ENCODE assay signal across 8 cellular contexts in genomic region chr21:44107037-44107501, GRCh38. TPM values are rescaled to one million over a fixed set of nuclear protein-coding genes. Genes with fewer than 3 reads are reported as not detected.
DNase-seq lines count a peak whose midpoint lies in the region; ATAC-seq and TF ChIP-seq lines count a peak whose summit lies in the region.
"Not testable (repeated sequence)": the region's sequence is repeated elsewhere in the genome, so short reads cannot be mapped to it uniquely, and the experiment has no call there.

PWP2 (plus strand) TSS chr21:44107399; CDS start chr21:44107417, 18 bp downstream.

- H4K8ac ChIP-seq in neuronal stem cell (ENCODE audit: low read depth, low read length): not testable (repeated sequence)

- H3F3A ChIP-seq in SU-DHL-6 (ENCODE audit: insufficient read depth): not testable (repeated sequence)

- H3K4me3 ChIP-seq in GM12865 (ENCODE audit: low read depth, low read length) (peak within 1 kb of the TSS; percentile 37), neuronal stem cell (ENCODE audit: low read length in 2 of 2) (peak within 1 kb of the TSS; percentile 33 to 72), transverse colon (peak within 1 kb of the TSS in 3 of 4 donors; percentile 30 to 48 (median 39))
- H3K4me3 ChIP-seq in SU-DHL-6 (ENCODE audit: insufficient read depth, low read length, poor library complexity, severe bottlenecking): not testable (repeated sequence)

- H3K18ac ChIP-seq in neuronal stem cell (ENCODE audit: low read length): not testable (repeated sequence)

- TF ChIP-seq EP300 in transverse colon (IDR thresholded peaks at IDR 0.05; ENCODE audit: low read depth): not testable (repeated sequence)

- not testable (repeated sequence) for H2AFZ ChIP-seq in SU-DHL-6 (ENCODE audit: low read depth, low read length, severe bottlenecking); neuronal stem cell (ENCODE audit: low read length)

- H3K79me2 ChIP-seq in SU-DHL-6 (ENCODE audit: insufficient read depth, low read length): not testable (repeated sequence)

- TF ChIP-seq CTCF in GM12865 (IDR thresholded peaks at IDR 0.05; ENCODE audit: insufficient read depth, low read depth, low read length, missing control alignments); SU-DHL-6 (IDR thresholded peaks at IDR 0.05; ENCODE audit: insufficient read depth, low read length, poor library complexity, severe bottlenecking); foreskin keratinocyte (conservative IDR thresholded peaks at IDR 0.05); transverse colon (IDR thresholded peaks at IDR 0.05): not testable (repeated sequence)

- H4K20me1 ChIP-seq in SU-DHL-6 (ENCODE audit: low read depth, low read length): not testable (repeated sequence)

- ATAC-seq in GM21619 (IDR thresholded peaks at IDR 0.05; ENCODE audit: unreplicated experiment) (peak; percentile 83), HG03280 (IDR thresholded peaks at IDR 0.05; ENCODE audit: unreplicated experiment) (peak; percentile 90), foreskin keratinocyte (peak; percentile 89)

- no CpG with 5 or more reads among the region's 66 CpGs for WGBS in neuronal stem cell (ENCODE audit: extremely low coverage in 2 of 2, insufficient read length in 2 of 2, insufficient replicate concordance in 1 of 2), 2 donors
- WGBS in transverse colon (ENCODE audit: low coverage in 1 of 2), 2 donors: no CpG with 5 or more reads among the region's 66 CpGs

- not testable (repeated sequence) for H3K79me1 ChIP-seq in neuronal stem cell (ENCODE audit: low read depth, low read length)

- H4K91ac ChIP-seq in neuronal stem cell (ENCODE audit: low read depth, low read length, poor library complexity): not testable (repeated sequence)

- H3K27ac ChIP-seq in SU-DHL-6 (ENCODE audit: low read depth, low read length); foreskin keratinocyte; neuronal stem cell (replicated peaks; ENCODE audit: low read length): not testable (repeated sequence)
- H3K27ac ChIP-seq in transverse colon: peak within 1 kb of the TSS; percentile 46 to 80 (median 70)

- TF ChIP-seq POLR2A in transverse colon (IDR thresholded peaks at IDR 0.05): not testable (repeated sequence)

- not testable (repeated sequence) for H3K36me3 ChIP-seq in SU-DHL-6 (ENCODE audit: low read length); neuronal stem cell (replicated peaks in 1 of 2; ENCODE audit: control insufficient read depth in 2 of 2, insufficient read depth in 2 of 2, low read length in 2 of 2); transverse colon

- H3K4me1 ChIP-seq in foreskin keratinocyte; neuronal stem cell (ENCODE audit: control insufficient read depth in 2 of 2, insufficient read depth in 1 of 2, low read depth in 1 of 2, low read length in 2 of 2); transverse colon: not testable (repeated sequence)

- not testable (repeated sequence) for H3K27me3 ChIP-seq in SU-DHL-6 (ENCODE audit: low read length); foreskin keratinocyte; neuronal stem cell (ENCODE audit: control insufficient read depth in 3 of 3, insufficient read depth in 3 of 3, low read depth in 1 of 3, low read length in 3 of 3); transverse colon

- H2AK5ac ChIP-seq in neuronal stem cell (ENCODE audit: low read depth, low read length): not testable (repeated sequence)

- H2BK120ac ChIP-seq in neuronal stem cell (ENCODE audit: low read depth, low read length): not testable (repeated sequence)

- not testable (repeated sequence) for H3K9me2 ChIP-seq in SU-DHL-6 (replicated peaks; ENCODE audit: insufficient read depth, low read length)

- not testable (repeated sequence) for H3K23ac ChIP-seq in neuronal stem cell (ENCODE audit: low read depth, low read length, poor library complexity)

- not testable (repeated sequence) for H3K4me2 ChIP-seq in SU-DHL-6 (ENCODE audit: low read depth, low read length, poor library complexity, severe bottlenecking); neuronal stem cell (ENCODE audit: insufficient read depth, low read length, poor library complexity, severe bottlenecking)

- peak within 1 kb of the TSS; percentile 29; the same call in 1 of the 2 replicates for H3K9ac ChIP-seq in SU-DHL-6 (ENCODE audit: low read length)
- not testable (repeated sequence) for H3K9ac ChIP-seq in neuronal stem cell (ENCODE audit: low read depth, low read length, poor library complexity)

- not testable (repeated sequence) for H2BK5ac ChIP-seq in neuronal stem cell (ENCODE audit: low read length)

- not testable (repeated sequence) for H2BK15ac ChIP-seq in neuronal stem cell (ENCODE audit: low read length)

- in situ Hi-C loops in transverse colon (cut with MboI; ENCODE audit: low pct_ligation_motif_present in 1 of 4, low pct_unique_long_range_greater_than_20kb in 1 of 4, low sequenced_read_pairs in 3 of 4): not testable (repeated sequence)

- H3K4ac ChIP-seq in neuronal stem cell (ENCODE audit: low read length): not testable (repeated sequence)

- not testable (repeated sequence) for H3K14ac ChIP-seq in neuronal stem cell (ENCODE audit: low read length)

- intact Hi-C loops in transverse colon (cut with DNase I; ENCODE audit: low total_unique reads): not testable (repeated sequence)

- DNase-seq in GM12865 (ENCODE audit: low read depth); foreskin keratinocyte; neuronal stem cell (ENCODE audit: low spot score): not testable (repeated sequence)
- DNase-seq in activated naive CD4-positive, alpha-beta T cell treated with anti-CD3 and anti-CD28 coated beads, Interleukin-2, amount 50 U/mL, for 16 hours: peak; percentile 60
- DNase-seq in transverse colon: peak; percentile 41

- not testable (repeated sequence) for H2BK12ac ChIP-seq in neuronal stem cell (ENCODE audit: low read length)

- H3K9me3 ChIP-seq in SU-DHL-6 (ENCODE audit: insufficient read depth, low read length); neuronal stem cell (replicated peaks in 1 of 2; ENCODE audit: control insufficient read depth in 2 of 2, insufficient read depth in 1 of 2, low read depth in 1 of 2, low read length in 2 of 2); transverse colon: not testable (repeated sequence)

RNA-seq across cellular contexts. Expression of gene PWP2, which starts in this region (rescaled TPM):
- 2.4 and 23.6 TPM in 2 replicates for total RNA-seq in foreskin keratinocyte
- 0.89 and 13.6 TPM in 2 replicates for polyA plus RNA-seq in foreskin keratinocyte
- 1.2 TPM for polyA plus RNA-seq in neuronal stem cell (2013, experiment 1 of 2)
- polyA plus RNA-seq in neuronal stem cell (2013, experiment 2 of 2): 0.69 TPM
- total RNA-seq in transverse colon: 10 to 100 TPM in 3 of 4 donors, not detected in 1; 11.9 to 19.9 (median 12.1) TPM
